Comparison of ENCODE assay signal across 8 cellular contexts in the genomic region with DNA sequence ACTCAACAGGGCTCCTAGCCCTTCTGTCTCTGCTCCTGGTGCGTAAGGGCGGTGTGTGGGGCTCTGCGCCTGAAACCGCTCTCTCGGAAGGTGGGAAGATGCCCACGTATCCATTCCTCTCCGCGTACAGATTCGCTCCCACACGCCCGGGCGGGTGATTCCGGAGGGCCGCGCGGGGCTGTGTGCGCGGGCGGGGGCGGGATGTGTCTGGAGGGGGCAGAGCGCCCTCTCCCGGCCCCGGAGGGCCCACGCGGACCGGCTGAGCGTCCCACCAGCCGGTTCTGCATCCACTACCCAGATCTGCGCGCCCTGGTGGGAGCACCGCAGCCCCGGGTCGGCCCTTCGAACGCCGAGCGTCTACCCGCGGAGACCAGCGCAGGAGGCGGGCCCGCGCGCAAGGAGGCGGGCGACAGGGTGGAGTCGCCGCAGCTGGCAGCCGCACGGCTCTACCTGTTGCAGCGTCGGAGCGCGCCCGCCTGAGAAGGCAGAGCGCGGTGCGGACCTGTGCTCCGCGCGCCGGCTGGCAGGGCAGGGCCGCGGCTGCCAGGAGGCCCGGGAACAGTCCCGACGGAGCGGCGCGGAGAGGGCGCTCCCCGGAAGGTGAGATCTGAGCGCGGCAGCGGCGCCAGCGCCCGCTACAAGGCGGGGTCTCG. TPM values are rescaled to one million over a fixed set of nuclear protein-coding genes. Genes with fewer than 3 reads are reported as not detected.
DNase-seq lines count a peak whose midpoint lies in the region; ATAC-seq and TF ChIP-seq lines count a peak whose summit lies in the region.

No MANE protein-coding gene starts in this region.

- H3K9me3 ChIP-seq in WERI-Rb-1 (ENCODE audit: severe bottlenecking) (no peaks in the 10 kb centered on the region), right lobe of liver (no peaks in the 10 kb centered on the region)

- 0% methylated on average over 7 of the region's 80 CpGs for WGBS in right lobe of liver (ENCODE audit: insufficient coverage, low coverage, low lambda C conversion rate, missing lambda C conversion rate)

- no peak overlapping the region for H3K27ac ChIP-seq in WERI-Rb-1
- no peak overlapping the region for H3K27ac ChIP-seq in right lobe of liver

- TF ChIP-seq CTCF in WERI-Rb-1 (IDR thresholded peaks at IDR 0.05; ENCODE audit: low read depth, low read length) (peak; percentile 88), right lobe of liver (IDR thresholded peaks at IDR 0.05) (peak; percentile 35 to 54 (median 48))

- peak overlapping the region; percentile 76 for H3K4me3 Mint-ChIP-seq in dendritic cell treated with granulocyte-macrophage colony-stimulating factor and Interleukin-4, amounts not matched to agents 40 ng/mL and 50 ng/mL, for 4 days

- H3K4me3 ChIP-seq in WERI-Rb-1 (ENCODE audit: low read depth, low read length) (peak overlapping the region; percentile 55), right lobe of liver (peak overlapping the region; percentile 30 to 49 (median 33))

- ATAC-seq in GM21825 (IDR thresholded peaks at IDR 0.05; ENCODE audit: unreplicated experiment) (peak; percentile 66), right lobe of liver (peak; percentile 79 to 87 (median 82))

- H3K27me3 ChIP-seq in WERI-Rb-1 (ENCODE audit: insufficient read depth, low read depth, severe bottlenecking) (peaks cover 31% of the 10 kb centered on the region), right lobe of liver (peaks cover 0 to 12% of the 10 kb centered on the region in 2 donors)

- no peak for TF ChIP-seq POLR2A in right lobe of liver (IDR thresholded peaks at IDR 0.05)

- H3K4me1 Mint-ChIP-seq in dendritic cell treated with granulocyte-macrophage colony-stimulating factor and Interleukin-4, amounts not matched to agents 40 ng/mL and 50 ng/mL, for 4 days (ENCODE audit: low read depth) = peaks cover 54% of the 10 kb centered on the region

- H3K27me3 Mint-ChIP-seq in dendritic cell treated with granulocyte-macrophage colony-stimulating factor and Interleukin-4, amounts not matched to agents 40 ng/mL and 50 ng/mL, for 4 days = peaks cover 39% of the 10 kb centered on the region

- peaks cover 32% of the 10 kb centered on the region for H3K36me3 Mint-ChIP-seq in dendritic cell treated with granulocyte-macrophage colony-stimulating factor and Interleukin-4, amounts not matched to agents 40 ng/mL and 50 ng/mL, for 4 days (ENCODE audit: low read depth)

- intact Hi-C loops in dendritic cell treated with granulocyte-macrophage colony-stimulating factor and Interleukin-4, amounts not matched to agents 40 ng/mL and 50 ng/mL, for 4 days (cut with micrococcal nuclease) = loop anchor here (5.0 kb wide), 3 partner anchors 37 to 177 kb away; no protein-coding TSS in a partner anchor
- intact Hi-C loops in right lobe of liver (cut with DNase I) = no loop called here

- H3K4me1 ChIP-seq in right lobe of liver = peaks cover 0 to 26% (median 0%) of the 10 kb centered on the region in 4 donors

- H3K36me3 ChIP-seq in WERI-Rb-1 (no peaks in the 10 kb centered on the region), right lobe of liver (no peaks in the 10 kb centered on the region)

- peak; percentile 69 for DNase-seq in EL
- peak; percentile 42 for DNase-seq in LoVo (ENCODE audit: low spot score)
- DNase-seq in WERI-Rb-1 = peak; percentile 89
- DNase-seq in right lobe of liver = peak; percentile 52 to 64 (median 56)
- peak; percentile 61 for DNase-seq in stimulated activated CD4-positive, alpha-beta T cell treated with anti-CD3 and anti-CD28 coated beads, Interleukin-4, amount 100 ng/mL, for 1 hour
- no peak for DNase-seq in GOT3 (lab: John Stamatoyannopoulos, UW)

- no peak overlapping the region for H3K27ac Mint-ChIP-seq in dendritic cell treated with granulocyte-macrophage colony-stimulating factor and Interleukin-4, amounts not matched to agents 40 ng/mL and 50 ng/mL, for 4 days

- H3K9me3 Mint-ChIP-seq in dendritic cell treated with granulocyte-macrophage colony-stimulating factor and Interleukin-4, amounts not matched to agents 40 ng/mL and 50 ng/mL, for 4 days = no peaks in the 10 kb centered on the region

RNA-seq across cellular contexts. Expression of gene KCNK13, which starts 1.4 kb away (rescaled TPM):
- total RNA-seq in right lobe of liver = 1 to 10 TPM in 1 of 6 experiments, under 1 TPM in 5; 0.30 to 1.2 (median 0.36) TPM
